ENCODE assay signal across 19 cellular contexts in the genomic region with DNA sequence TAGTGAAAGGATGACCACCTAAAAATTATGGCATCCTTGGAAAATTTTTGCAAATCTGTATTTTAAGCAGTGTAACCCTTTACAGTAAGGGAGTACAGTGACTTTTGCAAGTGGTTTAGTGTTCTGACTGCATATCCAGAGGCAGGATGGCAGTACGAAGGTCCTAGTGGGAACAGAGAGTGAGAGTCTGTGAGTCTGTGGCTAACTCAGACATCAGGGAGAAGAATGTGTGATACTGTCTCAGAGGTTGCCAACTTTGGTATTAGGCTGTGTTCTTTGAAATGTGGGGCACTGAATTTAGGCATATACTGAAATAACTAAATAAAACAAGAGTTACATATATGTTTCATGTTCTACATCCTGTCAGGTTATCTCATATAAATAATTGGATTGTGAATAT. TPM values are rescaled to one million over a fixed set of nuclear protein-coding genes. Genes with fewer than 3 reads are reported as not detected.
DNase-seq lines count a peak whose midpoint lies in the region; ATAC-seq and TF ChIP-seq lines count a peak whose summit lies in the region.
"Had no signal": no experiment of that assay in that cellular context is flagged by ENCODE, and none has a peak within 500 bp of the region (broad histone marks: within the 10 kb centered on the region; RNA-seq: fewer than 3 reads in every experiment).

No MANE protein-coding gene starts in this region.

- no peaks in the 10 kb centered on the region for H3F3A ChIP-seq in smooth muscle cell (ENCODE audit: low read depth)

- H4K20me1 ChIP-seq in smooth muscle cell (ENCODE audit: low read depth) = peaks cover 36% of the 10 kb centered on the region

- H3K27ac Mint-ChIP-seq in endodermal cell = peak overlapping the region; percentile 33
- H3K27ac Mint-ChIP-seq in activated CD4-positive, alpha-beta memory T cell treated with anti-CD3 and anti-CD28 coated beads for 36 hours = no peak overlapping the region
- H3K27ac Mint-ChIP-seq: activated CD8-positive, alpha-beta memory T cell treated with anti-CD3 and anti-CD28 coated beads, Interleukin-2, amount 10 ng/mL, durations not matched to agents 7 days and 5 days; neural progenitor cell had no signal

- H3K36me3 Mint-ChIP-seq in endodermal cell (ENCODE audit: low read depth) = peaks cover 55% of the 10 kb centered on the region
- H3K36me3 Mint-ChIP-seq in activated CD4-positive, alpha-beta memory T cell treated with anti-CD3 and anti-CD28 coated beads for 36 hours = peaks cover 16% of the 10 kb centered on the region

- CTCF ChIA-PET in activated CD4-positive, alpha-beta memory T cell treated with anti-CD3 and anti-CD28 coated beads for 36 hours (lab: Charles Lee) = no interaction called here

- 86 to 94% methylated on average over 1 of the region's 1 CpG for WGBS in endodermal cell (ENCODE audit: insufficient coverage in 1 of 2, insufficient read length in 1 of 2), 2 experiments
- 93% methylated on average over 1 of the region's 1 CpG for WGBS in smooth muscle cell (ENCODE audit: low lambda C conversion rate)
- 90% methylated on average over 1 of the region's 1 CpG for WGBS in prostate gland

- H3K9me3 ChIP-seq in endodermal cell (ENCODE audit: control insufficient read depth, low read length) = no peaks in the 10 kb centered on the region
- H3K9me3 ChIP-seq in smooth muscle cell (replicated peaks; ENCODE audit: low read depth) = no peaks in the 10 kb centered on the region
- H3K9me3 ChIP-seq in prostate gland = no peaks in the 10 kb centered on the region
- H3K9me3 ChIP-seq: HAP-1 had no signal

- H3K27me3 ChIP-seq in endodermal cell (ENCODE audit: control insufficient read depth, insufficient read depth, low read length, poor library complexity, severe bottlenecking) (no peaks in the 10 kb centered on the region), smooth muscle cell (ENCODE audit: low read depth) (no peaks in the 10 kb centered on the region), prostate gland (replicated peaks; ENCODE audit: insufficient read depth) (no peaks in the 10 kb centered on the region)
- H3K27me3 ChIP-seq: neural progenitor cell had no signal

- no peak for DNase-seq in endodermal cell
- no peak for DNase-seq in NCI-H2081 treated with DMSO at 0.1 percent for 48 hours (lab: John Stamatoyannopoulos, UW)
- no peak for DNase-seq in smooth muscle cell (lab: John Stamatoyannopoulos, UW; ENCODE audit: unreplicated experiment)
- DNase-seq in prostate gland (ENCODE audit: low spot score) = no peak
- DNase-seq in activated CD4-positive, alpha-beta memory T cell treated with anti-CD3 and anti-CD28 coated beads for 36 hours = no peak
- DNase-seq: activated CD8-positive, alpha-beta memory T cell treated with anti-CD3 and anti-CD28 coated beads, Interleukin-2, amount 10 ng/mL, durations not matched to agents 7 days and 5 days; cerebellar nuclear complex; COR-L47; effector memory CD4-positive, alpha-beta T cell; mesendoderm; NCI-H1436; NCI-H345; right cardiac atrium; WERI-Rb-1 had no signal

- H3K4me2 ChIP-seq in smooth muscle cell = no peak overlapping the region
- H3K4me2 ChIP-seq: neural progenitor cell had no signal

- intact Hi-C loops in prostate gland (cut with DNase I) = no loop called here
- intact Hi-C loops in activated CD4-positive, alpha-beta memory T cell treated with anti-CD3 and anti-CD28 coated beads for 36 hours (cut with micrococcal nuclease) = loop anchor here (1.0 kb wide), 1 partner anchor 9 kb away; no protein-coding TSS in a partner anchor

- no peak for TF ChIP-seq CTCF in endodermal cell (conservative IDR thresholded peaks at IDR 0.05)
- TF ChIP-seq CTCF in smooth muscle cell (IDR thresholded peaks at IDR 0.05; ENCODE audit: borderline replicate concordance, insufficient read depth, poor library complexity, severe bottlenecking) = no peak
- no peak for TF ChIP-seq CTCF in prostate gland (IDR thresholded peaks at IDR 0.05)

- no peak overlapping the region for H2AFZ ChIP-seq in smooth muscle cell (ENCODE audit: low read depth)
- H2AFZ ChIP-seq: neural progenitor cell had no signal

- H3K9me3 Mint-ChIP-seq in endodermal cell = peaks cover 2% of the 10 kb centered on the region
- no peaks in the 10 kb centered on the region for H3K9me3 Mint-ChIP-seq in activated CD4-positive, alpha-beta memory T cell treated with anti-CD3 and anti-CD28 coated beads for 36 hours
- H3K9me3 Mint-ChIP-seq: neural progenitor cell had no signal

- H3K4me1 Mint-ChIP-seq in endodermal cell = peaks cover 23% of the 10 kb centered on the region
- H3K4me1 Mint-ChIP-seq in activated CD4-positive, alpha-beta memory T cell treated with anti-CD3 and anti-CD28 coated beads for 36 hours (ENCODE audit: low read depth) = peaks cover 16% of the 10 kb centered on the region

- POLR2A ChIA-PET in activated CD4-positive, alpha-beta memory T cell treated with anti-CD3 and anti-CD28 coated beads for 36 hours (lab: Charles Lee) = no interaction called here

- no peaks in the 10 kb centered on the region for H3K27me3 Mint-ChIP-seq in endodermal cell (ENCODE audit: insufficient read depth)
- no peaks in the 10 kb centered on the region for H3K27me3 Mint-ChIP-seq in activated CD4-positive, alpha-beta memory T cell treated with anti-CD3 and anti-CD28 coated beads for 36 hours
- H3K27me3 Mint-ChIP-seq: activated CD8-positive, alpha-beta memory T cell treated with anti-CD3 and anti-CD28 coated beads, Interleukin-2, amount 10 ng/mL, durations not matched to agents 7 days and 5 days had no signal

- H3K79me2 ChIP-seq in smooth muscle cell (ENCODE audit: low read depth) = peaks cover 22% of the 10 kb centered on the region

- no peak overlapping the region for H3K9ac ChIP-seq in endodermal cell (ENCODE audit: extremely low read depth, low read length, poor library complexity, severe bottlenecking)
- H3K9ac ChIP-seq in smooth muscle cell (ENCODE audit: low read depth) = no peak overlapping the region
- H3K9ac ChIP-seq: neural progenitor cell had no signal

- H3K27ac ChIP-seq in endodermal cell (ENCODE audit: low read depth, low read length) (no peak overlapping the region), smooth muscle cell (ENCODE audit: low read depth) (no peak overlapping the region), prostate gland (no peak overlapping the region)
- H3K27ac ChIP-seq: neural progenitor cell, WERI-Rb-1 had no signal

- no peak for TF ChIP-seq POLR2A in prostate gland (IDR thresholded peaks at IDR 0.05)

- H3K36me3 ChIP-seq in endodermal cell (ENCODE audit: control insufficient read depth, insufficient read depth, low read length) (peaks cover 38% of the 10 kb centered on the region), smooth muscle cell (ENCODE audit: low read depth) (peaks cover 6% of the 10 kb centered on the region), prostate gland (no peaks in the 10 kb centered on the region)
- H3K36me3 ChIP-seq: neural progenitor cell had no signal

- ATAC-seq in GM18868 (IDR thresholded peaks at IDR 0.05; ENCODE audit: unreplicated experiment) (peak; percentile 30), GM21515 (IDR thresholded peaks at IDR 0.05; ENCODE audit: unreplicated experiment) (peak; percentile 23), HG03045 (IDR thresholded peaks at IDR 0.05; ENCODE audit: unreplicated experiment) (peak; percentile 33)
- ATAC-seq: activated CD8-positive, alpha-beta memory T cell treated with anti-CD3 and anti-CD28 coated beads, Interleukin-2, amount 10 ng/mL, durations not matched to agents 7 days and 5 days; right cardiac atrium had no signal

- H3K4me3 ChIP-seq in endodermal cell (ENCODE audit: low read length) = no peak overlapping the region
- H3K4me3 ChIP-seq in smooth muscle cell = no peak overlapping the region
- no peak overlapping the region for H3K4me3 ChIP-seq in prostate gland
- H3K4me3 ChIP-seq: HAP-1, neural progenitor cell had no signal

- H3K4me1 ChIP-seq in endodermal cell (ENCODE audit: control insufficient read depth, insufficient read depth, low read length) = peaks cover 9% of the 10 kb centered on the region
- H3K4me1 ChIP-seq in smooth muscle cell (ENCODE audit: low read depth) = no peaks in the 10 kb centered on the region
- H3K4me1 ChIP-seq in prostate gland (replicated peaks) = no peaks in the 10 kb centered on the region
- H3K4me1 ChIP-seq: HAP-1, neural progenitor cell had no signal

- H3K4me3 Mint-ChIP-seq in endodermal cell = no peak overlapping the region
- H3K4me3 Mint-ChIP-seq in activated CD4-positive, alpha-beta memory T cell treated with anti-CD3 and anti-CD28 coated beads for 36 hours = no peak overlapping the region
- H3K4me3 Mint-ChIP-seq: activated CD8-positive, alpha-beta memory T cell treated with anti-CD3 and anti-CD28 coated beads, Interleukin-2, amount 10 ng/mL, durations not matched to agents 7 days and 5 days; neural progenitor cell had no signal

RNA-seq across cellular contexts. Expression of a gene that starts 25.7 kb away (rescaled TPM):
- 100 to 1,000 TPM in 1 of 2 donors, 10 to 100 TPM in 1; 81.9 to 103 TPM for total RNA-seq in endodermal cell
- 35.4 TPM for polyA plus RNA-seq in endodermal cell (2013, experiment 1 of 2)
- polyA plus RNA-seq in endodermal cell (2013, experiment 2 of 2) = 39.3 TPM
- 62.6 and 82.8 TPM in 2 replicates for total RNA-seq in smooth muscle cell
- polyA plus RNA-seq in smooth muscle cell = 20.0 and 32.3 TPM in 2 replicates
- 10 to 100 TPM; 44.6 to 74.4 TPM for total RNA-seq in prostate gland
- 10 to 100 TPM; 27.0 to 27.6 TPM for total RNA-seq in activated CD4-positive, alpha-beta memory T cell treated with anti-CD3 and anti-CD28 coated beads for 36 hours
